9 cellular contexts compared by ENCODE assay signal in the genomic region with DNA sequence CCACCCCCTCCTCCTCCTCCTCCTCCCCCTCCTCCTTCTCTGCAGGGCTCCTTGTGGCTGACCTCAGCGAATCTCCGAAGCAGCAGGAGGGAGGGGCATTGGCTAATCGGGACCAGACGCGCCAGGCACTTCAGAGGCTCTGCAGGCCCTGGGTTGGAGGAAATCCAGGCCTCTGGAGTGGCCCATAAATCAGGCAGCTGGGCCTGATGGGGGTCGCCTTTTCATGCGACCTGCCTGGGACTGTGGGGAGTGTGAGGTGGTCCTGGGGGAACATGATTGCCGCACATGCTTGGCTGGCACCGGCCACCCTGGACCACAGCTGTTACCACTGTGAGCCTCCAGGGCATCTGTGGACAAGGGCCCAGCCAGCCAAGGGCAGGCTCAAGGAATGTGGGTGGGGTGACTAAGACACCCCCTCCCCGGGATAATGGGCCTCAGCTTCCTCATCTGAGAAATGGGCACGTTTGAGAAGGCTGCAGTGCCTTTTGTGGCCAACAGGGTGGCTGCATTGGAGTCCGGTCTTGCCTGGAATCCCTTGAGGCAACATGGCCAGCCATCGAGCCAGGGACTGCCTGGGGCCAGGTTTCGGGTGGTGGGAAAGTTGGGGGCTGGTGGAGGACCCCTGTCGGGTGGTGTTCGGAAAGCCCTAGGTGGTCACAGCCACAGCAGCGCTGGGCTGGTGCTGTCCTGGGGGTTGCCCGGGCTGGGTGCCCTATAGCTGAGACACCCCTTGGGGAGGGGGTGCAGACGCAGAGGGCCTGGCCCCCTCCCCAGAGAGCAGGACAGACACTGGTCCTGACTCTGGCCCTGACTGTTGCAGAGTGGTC.
DNase-seq lines count a peak whose midpoint lies in the region; ATAC-seq and TF ChIP-seq lines count a peak whose summit lies in the region.
"Had no signal": no experiment of that assay in that cellular context is flagged by ENCODE, and none has a peak within 500 bp of the region (broad histone marks: within the 10 kb centered on the region; RNA-seq: fewer than 3 reads in every experiment).

No MANE protein-coding gene starts in this region.

- no peak overlapping the region for H3K4me3 ChIP-seq in HEK293 (ENCODE audit: low read depth, low read length)
- H3K4me3 ChIP-seq in iPS-18c (ENCODE audit: insufficient read depth, low read depth, low read length), result peak overlapping the region; percentile 4; the same call in 1 of the 2 replicates

- peaks cover 11% of the 10 kb centered on the region for H3K4me1 ChIP-seq in HEK293 (ENCODE audit: control insufficient read depth, insufficient read depth, low read length)

- peaks cover 0 to 17% of the 10 kb centered on the region in 2 experiments; a peak in 1 of 3 replicates for H3K36me3 ChIP-seq in HEK293 (ENCODE audit: control insufficient read depth in 2 of 2, insufficient read depth in 1 of 2, low read length in 2 of 2)

- peak; percentile 59 for DNase-seq in AG08395 (ENCODE audit: low spot score)
- peak; percentile 50 for DNase-seq in UCSD-AML1 (lab: John Stamatoyannopoulos, UW; ENCODE audit: unreplicated experiment)
- DNase-seq in activated T-cell treated with anti-CD3 and anti-CD28 coated beads, Interleukin-2, amount 50 U/mL, for 1 hour, result no peak
- no peak for DNase-seq in DMS53 treated with DMSO at 0.1 percent for 48 hours (lab: John Stamatoyannopoulos, UW; ENCODE audit: unreplicated experiment)
- DNase-seq in SW 1271 (lab: John Stamatoyannopoulos, UW), result no peak
- DNase-seq: activated B cell treated with CpG ODN at 0.5 μM for 24 hours had no signal

- POLR2A ChIA-PET in HEK293 (lab: Yijun Ruan, JAX), result no interaction called here

- TF ChIP-seq CTCF in HEK293 (tag by site-specific recombination; IDR thresholded peaks at IDR 0.05), result peak; percentile 44; the same call in 1 of the 2 replicates

- H3K27ac ChIP-seq in HEK293 (ENCODE audit: extremely low read depth, low read depth, low read length), result peak overlapping the region; percentile 56; the same call in 1 of the 2 replicates

- no peaks in the 10 kb centered on the region for H3K9me3 ChIP-seq in HEK293 (ENCODE audit: control insufficient read depth, insufficient read depth, low read depth, low read length)
- no peaks in the 10 kb centered on the region for H3K9me3 ChIP-seq in iPS-18c (ENCODE audit: control insufficient read depth, insufficient read depth, low read length)

- CTCF ChIA-PET in HEK293 (lab: Yijun Ruan, JAX), result interaction anchor here (0.7 kb wide), 2 partner anchors 12 to 488 kb away, joined by 3 to 4 read pairs; no protein-coding TSS in a partner anchor

- no peak for ATAC-seq in HG03196 (IDR thresholded peaks at IDR 0.05; ENCODE audit: unreplicated experiment)

TF ChIP-seq in HEK293, 187 proteins besides CTCF, POLR2A, EP300 and RAD21 (continues in another document):
- TF ChIP-seq ZBTB1 (tag by site-specific recombination; IDR thresholded peaks at IDR 0.05), result no peak
- TF ChIP-seq, protein P1, sequence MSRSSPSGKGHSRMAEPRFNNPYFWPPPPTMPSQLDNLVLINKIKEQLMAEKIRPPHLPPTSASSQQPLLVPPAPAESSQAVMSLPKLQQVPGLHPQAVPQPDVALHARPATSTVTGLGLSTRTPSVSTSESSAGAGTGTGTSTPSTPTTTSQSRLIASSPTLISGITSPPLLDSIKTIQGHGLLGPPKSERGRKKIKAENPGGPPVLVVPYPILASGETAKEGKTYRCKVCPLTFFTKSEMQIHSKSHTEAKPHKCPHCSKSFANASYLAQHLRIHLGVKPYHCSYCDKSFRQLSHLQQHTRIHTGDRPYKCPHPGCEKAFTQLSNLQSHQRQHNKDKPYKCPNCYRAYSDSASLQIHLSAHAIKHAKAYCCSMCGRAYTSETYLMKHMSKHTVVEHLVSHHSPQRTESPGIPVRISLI (tag by site-specific recombination; IDR thresholded peaks at IDR 0.05), result no peak
- TF ChIP-seq, protein P2, sequence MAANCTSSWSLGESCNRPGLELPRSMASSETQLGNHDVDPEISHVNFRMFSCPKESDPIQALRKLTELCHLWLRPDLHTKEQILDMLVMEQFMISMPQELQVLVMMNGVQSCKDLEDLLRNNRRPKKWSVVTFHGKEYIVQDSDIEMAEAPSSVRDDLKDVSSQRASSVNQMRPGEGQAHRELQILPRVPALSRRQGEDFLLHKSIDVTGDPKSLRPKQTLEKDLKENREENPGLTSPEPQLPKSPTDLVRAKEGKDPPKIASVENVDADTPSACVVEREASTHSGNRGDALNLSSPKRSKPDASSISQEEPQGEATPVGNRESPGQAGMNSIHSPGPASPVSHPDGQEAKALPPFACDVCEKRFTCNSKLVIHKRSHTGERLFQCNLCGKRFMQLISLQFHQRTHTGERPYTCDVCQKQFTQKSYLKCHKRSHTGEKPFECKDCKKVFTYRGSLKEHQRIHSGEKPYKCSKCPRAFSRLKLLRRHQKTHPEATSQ (tag by site-specific recombination; IDR thresholded peaks at IDR 0.05), result no peak
- TF ChIP-seq ZNF768 (tag by site-specific recombination; IDR thresholded peaks at IDR 0.05), result no peak
- TF ChIP-seq MZF1 (tag by site-specific recombination; IDR thresholded peaks at IDR 0.05; ENCODE audit: borderline replicate concordance), result no peak
- no peak for TF ChIP-seq ZNF658 (tag by site-specific recombination; IDR thresholded peaks at IDR 0.05)
- TF ChIP-seq GLIS2 (tag by site-specific recombination; IDR thresholded peaks at IDR 0.05), result 0 out of 2 replicates have a peak, but pooled peaks have one; percentile 22
- TF ChIP-seq ZNF248 (tag by site-specific recombination; IDR thresholded peaks at IDR 0.05), result no peak
- TF ChIP-seq ZSCAN23 (tag by site-specific recombination; IDR thresholded peaks at IDR 0.05), result no peak
- TF ChIP-seq ZBTB7A (tag by site-specific recombination; IDR thresholded peaks at IDR 0.05; ENCODE audit: low read depth), result no peak
- TF ChIP-seq ZNF433 (tag by site-specific recombination; IDR thresholded peaks at IDR 0.05; ENCODE audit: low read depth), result no peak
- no peak for TF ChIP-seq ZNF169 (tag by site-specific recombination; IDR thresholded peaks at IDR 0.05)
- TF ChIP-seq ZNF335 (tag by site-specific recombination; conservative IDR thresholded peaks at IDR 0.05), result no peak
- no peak for TF ChIP-seq ZNF701 (tag by site-specific recombination; IDR thresholded peaks at IDR 0.05)
- TF ChIP-seq ZFP41 (tag by site-specific recombination; IDR thresholded peaks at IDR 0.05; ENCODE audit: borderline replicate concordance), result no peak
- no peak for TF ChIP-seq ZFP3 (tag by site-specific recombination; IDR thresholded peaks at IDR 0.05; ENCODE audit: low read depth)
- no peak for TF ChIP-seq ZNF621 (tag by site-specific recombination; IDR thresholded peaks at IDR 0.05)
- TF ChIP-seq ZNF624 (tag by site-specific recombination; IDR thresholded peaks at IDR 0.05), result no peak
- TF ChIP-seq, protein P3, sequence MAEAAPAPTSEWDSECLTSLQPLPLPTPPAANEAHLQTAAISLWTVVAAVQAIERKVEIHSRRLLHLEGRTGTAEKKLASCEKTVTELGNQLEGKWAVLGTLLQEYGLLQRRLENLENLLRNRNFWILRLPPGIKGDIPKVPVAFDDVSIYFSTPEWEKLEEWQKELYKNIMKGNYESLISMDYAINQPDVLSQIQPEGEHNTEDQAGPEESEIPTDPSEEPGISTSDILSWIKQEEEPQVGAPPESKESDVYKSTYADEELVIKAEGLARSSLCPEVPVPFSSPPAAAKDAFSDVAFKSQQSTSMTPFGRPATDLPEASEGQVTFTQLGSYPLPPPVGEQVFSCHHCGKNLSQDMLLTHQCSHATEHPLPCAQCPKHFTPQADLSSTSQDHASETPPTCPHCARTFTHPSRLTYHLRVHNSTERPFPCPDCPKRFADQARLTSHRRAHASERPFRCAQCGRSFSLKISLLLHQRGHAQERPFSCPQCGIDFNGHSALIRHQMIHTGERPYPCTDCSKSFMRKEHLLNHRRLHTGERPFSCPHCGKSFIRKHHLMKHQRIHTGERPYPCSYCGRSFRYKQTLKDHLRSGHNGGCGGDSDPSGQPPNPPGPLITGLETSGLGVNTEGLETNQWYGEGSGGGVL (tag by site-specific recombination; IDR thresholded peaks at IDR 0.05), result peak; percentile 63; the same call in 1 of the 2 replicates
- TF ChIP-seq ZNF239 (tag by site-specific recombination; IDR thresholded peaks at IDR 0.05), result no peak
- TF ChIP-seq, protein P4, sequence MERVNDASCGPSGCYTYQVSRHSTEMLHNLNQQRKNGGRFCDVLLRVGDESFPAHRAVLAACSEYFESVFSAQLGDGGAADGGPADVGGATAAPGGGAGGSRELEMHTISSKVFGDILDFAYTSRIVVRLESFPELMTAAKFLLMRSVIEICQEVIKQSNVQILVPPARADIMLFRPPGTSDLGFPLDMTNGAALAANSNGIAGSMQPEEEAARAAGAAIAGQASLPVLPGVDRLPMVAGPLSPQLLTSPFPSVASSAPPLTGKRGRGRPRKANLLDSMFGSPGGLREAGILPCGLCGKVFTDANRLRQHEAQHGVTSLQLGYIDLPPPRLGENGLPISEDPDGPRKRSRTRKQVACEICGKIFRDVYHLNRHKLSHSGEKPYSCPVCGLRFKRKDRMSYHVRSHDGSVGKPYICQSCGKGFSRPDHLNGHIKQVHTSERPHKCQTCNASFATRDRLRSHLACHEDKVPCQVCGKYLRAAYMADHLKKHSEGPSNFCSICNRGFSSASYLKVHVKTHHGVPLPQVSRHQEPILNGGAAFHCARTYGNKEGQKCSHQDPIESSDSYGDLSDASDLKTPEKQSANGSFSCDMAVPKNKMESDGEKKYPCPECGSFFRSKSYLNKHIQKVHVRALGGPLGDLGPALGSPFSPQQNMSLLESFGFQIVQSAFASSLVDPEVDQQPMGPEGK (tag by site-specific recombination; IDR thresholded peaks at IDR 0.05), result peak; percentile 77; the same call in 1 of the 2 replicates
- no peak for TF ChIP-seq ZNF416 (tag by site-specific recombination; IDR thresholded peaks at IDR 0.05)

Comparison
In these comparisons a context has a peak if more than half of its experiments do, and no peak if none do; other contexts are left out.
1. DNase-seq: peak in AG08395 (single experiment) and UCSD-AML1 (single experiment); none in activated T-cell treated with anti-CD3 and anti-CD28 coated beads, Interleukin-2, amount 50 U/mL, for 1 hour (single experiment), DMS53 treated with DMSO at 0.1 percent for 48 hours (single experiment) and SW 1271 (0 of 2).